In genomic region chr7:50578065-50578464, GRCh38 we compare ENCODE assay signal across 10 cellular contexts. TPM values are rescaled to one million over a fixed set of nuclear protein-coding genes. Genes with fewer than 3 reads are reported as not detected.
"Had no signal": no experiment of that assay in that cellular context is flagged by ENCODE, and none has a peak within 500 bp of the region (broad histone marks: within the 10 kb centered on the region; RNA-seq: fewer than 3 reads in every experiment).

No MANE protein-coding gene starts in this region.

RNA-seq across cellular contexts. Expression of gene DDC, which starts 12.9 kb away (rescaled TPM):
- total RNA-seq: naive thymus-derived CD4-positive, alpha-beta T cell; natural killer cell; occipital lobe; osteoblast; posterior vena cava; pulmonary artery endothelial cell; right atrium auricular region; sciatic nerve; subcutaneous adipose tissue; uterus had no signal
